1 cellular context compared by ENCODE assay signal in the genomic region with DNA sequence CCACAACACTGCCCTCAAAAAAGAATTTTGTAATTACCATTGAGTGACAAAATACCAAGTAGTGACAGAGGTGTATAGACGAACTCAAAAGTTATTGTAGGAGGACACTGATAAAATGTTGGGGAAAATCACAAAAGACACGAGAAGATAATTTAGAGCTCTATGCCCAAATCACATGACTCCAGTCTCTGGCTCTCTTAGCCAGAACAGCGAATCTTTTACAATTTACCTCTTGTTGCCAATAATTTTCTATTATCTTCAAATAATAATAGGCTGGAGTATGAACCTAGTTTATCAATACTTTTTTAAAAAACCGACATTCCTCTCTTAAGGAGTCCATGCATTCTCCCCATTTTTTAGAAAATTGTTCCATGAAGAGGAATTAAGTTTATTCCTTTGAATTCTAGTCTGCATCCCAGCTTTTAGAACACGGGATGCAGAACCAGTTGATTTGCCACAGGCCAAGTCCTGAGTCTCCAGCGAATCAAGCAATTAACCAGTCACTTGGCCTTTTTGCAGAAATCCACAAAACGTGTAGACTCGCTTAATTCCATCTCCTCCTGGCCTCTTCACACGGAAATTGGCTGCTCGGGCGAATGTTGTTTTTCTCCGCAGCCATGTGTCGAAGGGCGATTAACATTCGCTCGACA.
A peak's percentile ranks its signal among the peaks of the same experiment; 100 is the strongest.
TF ChIP-seq lines count a peak whose summit lies in the region.

No MANE protein-coding gene starts in this region.

TF ChIP-seq in HepG2, 621 proteins besides CTCF, POLR2A, EP300 and RAD21:
- TF ChIP-seq ZBTB7A (CRISPR knock-in tag; IDR thresholded peaks at IDR 0.05) (no peak), CBX2 (IDR thresholded peaks at IDR 0.05; ENCODE audit: low read depth, low read length) (peak; percentile 78; the same call in 1 of the 2 replicates), CBX2 (CRISPR knock-in tag; IDR thresholded peaks at IDR 0.05; ENCODE audit: low read depth) (no peak)
